In the genomic region with DNA sequence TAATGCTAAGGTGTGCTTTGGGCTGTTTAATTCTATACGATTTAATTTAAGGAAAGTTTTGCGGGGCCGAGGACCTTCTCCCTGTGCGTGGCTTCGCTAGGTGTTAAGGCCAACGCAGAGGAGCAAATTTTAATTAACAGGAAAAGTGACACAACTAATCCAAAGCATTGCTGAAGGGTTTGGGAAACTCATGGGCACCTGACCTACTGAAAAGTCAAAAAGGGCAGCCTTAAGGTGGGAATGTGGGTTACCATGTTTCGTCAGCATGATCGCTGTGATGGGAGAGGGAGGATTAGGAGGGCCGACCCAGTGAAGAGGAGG, we compare ENCODE assay signal across 8 cellular contexts. TPM values are rescaled to one million over a fixed set of nuclear protein-coding genes. Genes with fewer than 3 reads are reported as not detected.
DNase-seq lines count a peak whose midpoint lies in the region; ATAC-seq lines count a peak whose summit lies in the region.

No MANE protein-coding gene starts in this region.

- peak overlapping the region; percentile 98 for H3K4me3 Mint-ChIP-seq in T-helper 1 cell treated with Interleukin-12 subunit alpha and Interleukin-12 subunit beta and Interleukin-4 antibody, amounts not matched to agents 30 μg/mL and 1 μg/mL, for 36 hours
- H3K4me3 Mint-ChIP-seq in activated T-helper 2 cell treated with anti-CD3 and anti-CD28 coated beads, Interferon-gamma antibody, Interleukin-2, Interleukin-4, amounts not matched to agents 10 μg/mL and 5 μg/mL and 100 μg/mL, durations not matched to agents 14 hours and 24 hours and 36 hours (ENCODE audit: low read depth), result peak overlapping the region; percentile 98
- peak overlapping the region; percentile 87 to 96 (median 94) for H3K4me3 Mint-ChIP-seq in immature natural killer cell

- peaks cover 25 to 43% of the 10 kb centered on the region in 2 donors for H3K36me3 ChIP-seq in stomach smooth muscle (ENCODE audit: control insufficient read depth in 2 of 2, insufficient read depth in 2 of 2, low read length in 2 of 2)

- H3K4me1 Mint-ChIP-seq in T-helper 1 cell treated with Interleukin-12 subunit alpha and Interleukin-12 subunit beta and Interleukin-4 antibody, amounts not matched to agents 30 μg/mL and 1 μg/mL, for 36 hours (ENCODE audit: low read depth), result peaks cover 37% of the 10 kb centered on the region
- peaks cover 38% of the 10 kb centered on the region for H3K4me1 Mint-ChIP-seq in activated T-helper 2 cell treated with anti-CD3 and anti-CD28 coated beads, Interferon-gamma antibody, Interleukin-2, Interleukin-4, amounts not matched to agents 10 μg/mL and 5 μg/mL and 100 μg/mL, durations not matched to agents 14 hours and 24 hours and 36 hours (ENCODE audit: low read depth)
- H3K4me1 Mint-ChIP-seq in immature natural killer cell, result peaks cover 38 to 43% of the 10 kb centered on the region in 2 donors

- no peak for DNase-seq in T-helper 1 cell
- no peak for DNase-seq in activated T-helper 2 cell treated with anti-CD3 and anti-CD28 coated beads, Interferon-gamma antibody, Interleukin-2, Interleukin-4, amounts not matched to agents 10 μg/mL and 5 μg/mL and 100 μg/mL, durations not matched to agents 14 hours and 24 hours and 36 hours (ENCODE audit: low spot score)
- DNase-seq in immature natural killer cell, result no peak
- DNase-seq in NCI-H146 treated with DMSO at 0.1 percent for 48 hours (lab: John Stamatoyannopoulos, UW; ENCODE audit: unreplicated experiment), result no peak
- DNase-seq in 8988T, result no peak

- peak overlapping the region; percentile 78 to 89 for H3K4me3 ChIP-seq in stomach smooth muscle (ENCODE audit: low read length in 2 of 2)

- H3K9ac ChIP-seq in stomach smooth muscle (ENCODE audit: low read length in 2 of 2), result peak overlapping the region; percentile 60 to 79

- peaks cover 25% of the 10 kb centered on the region for H3K4me1 ChIP-seq in stomach smooth muscle (ENCODE audit: control insufficient read depth, insufficient read depth, low read length)

- H3K27me3 Mint-ChIP-seq in T-helper 1 cell treated with Interleukin-12 subunit alpha and Interleukin-12 subunit beta and Interleukin-4 antibody, amounts not matched to agents 30 μg/mL and 1 μg/mL, for 36 hours (ENCODE audit: low read depth), result no peaks in the 10 kb centered on the region
- no peaks in the 10 kb centered on the region for H3K27me3 Mint-ChIP-seq in activated T-helper 2 cell treated with anti-CD3 and anti-CD28 coated beads, Interferon-gamma antibody, Interleukin-2, Interleukin-4, amounts not matched to agents 10 μg/mL and 5 μg/mL and 100 μg/mL, durations not matched to agents 14 hours and 24 hours and 36 hours (ENCODE audit: low read depth)
- peaks cover 2 to 12% (median 4%) of the 10 kb centered on the region in 3 donors for H3K27me3 Mint-ChIP-seq in immature natural killer cell (ENCODE audit: low read depth in 3 of 3)

- intact Hi-C loops in activated T-helper 2 cell treated with anti-CD3 and anti-CD28 coated beads, Interferon-gamma antibody, Interleukin-2, Interleukin-4, amounts not matched to agents 10 μg/mL and 5 μg/mL and 100 μg/mL, durations not matched to agents 14 hours and 24 hours and 36 hours (cut with micrococcal nuclease), result no loop called here

- H3K36me3 Mint-ChIP-seq in T-helper 1 cell treated with Interleukin-12 subunit alpha and Interleukin-12 subunit beta and Interleukin-4 antibody, amounts not matched to agents 30 μg/mL and 1 μg/mL, for 36 hours (ENCODE audit: low read depth), result peaks cover 21% of the 10 kb centered on the region
- peaks cover 42% of the 10 kb centered on the region for H3K36me3 Mint-ChIP-seq in activated T-helper 2 cell treated with anti-CD3 and anti-CD28 coated beads, Interferon-gamma antibody, Interleukin-2, Interleukin-4, amounts not matched to agents 10 μg/mL and 5 μg/mL and 100 μg/mL, durations not matched to agents 14 hours and 24 hours and 36 hours (ENCODE audit: low read depth)
- H3K36me3 Mint-ChIP-seq in immature natural killer cell, result peaks cover 7 to 17% (median 13%) of the 10 kb centered on the region in 3 donors

- H3K27ac ChIP-seq in stomach smooth muscle (ENCODE audit: low read length), result peak overlapping the region; percentile 62

- H3K9me3 ChIP-seq in stomach smooth muscle (ENCODE audit: control insufficient read depth in 2 of 2, low read length in 2 of 2), result no peaks in the 10 kb centered on the region

- H3K9me3 Mint-ChIP-seq in T-helper 1 cell treated with Interleukin-12 subunit alpha and Interleukin-12 subunit beta and Interleukin-4 antibody, amounts not matched to agents 30 μg/mL and 1 μg/mL, for 36 hours, result no peaks in the 10 kb centered on the region
- no peaks in the 10 kb centered on the region for H3K9me3 Mint-ChIP-seq in activated T-helper 2 cell treated with anti-CD3 and anti-CD28 coated beads, Interferon-gamma antibody, Interleukin-2, Interleukin-4, amounts not matched to agents 10 μg/mL and 5 μg/mL and 100 μg/mL, durations not matched to agents 14 hours and 24 hours and 36 hours
- no peaks in the 10 kb centered on the region for H3K9me3 Mint-ChIP-seq in immature natural killer cell

- H3K27ac Mint-ChIP-seq in T-helper 1 cell treated with Interleukin-12 subunit alpha and Interleukin-12 subunit beta and Interleukin-4 antibody, amounts not matched to agents 30 μg/mL and 1 μg/mL, for 36 hours, result peak overlapping the region; percentile 41
- peak overlapping the region; percentile 80 for H3K27ac Mint-ChIP-seq in activated T-helper 2 cell treated with anti-CD3 and anti-CD28 coated beads, Interferon-gamma antibody, Interleukin-2, Interleukin-4, amounts not matched to agents 10 μg/mL and 5 μg/mL and 100 μg/mL, durations not matched to agents 14 hours and 24 hours and 36 hours
- peak overlapping the region; percentile 78 to 96 (median 86) for H3K27ac Mint-ChIP-seq in immature natural killer cell

- ATAC-seq in GM19397 (IDR thresholded peaks at IDR 0.05; ENCODE audit: unreplicated experiment), result no peak

- no peaks in the 10 kb centered on the region for H3K27me3 ChIP-seq in stomach smooth muscle (ENCODE audit: control insufficient read depth in 1 of 2, insufficient read depth in 2 of 2, low read length in 2 of 2)

RNA-seq across cellular contexts. Expression of a gene that starts 0.4 kb away (rescaled TPM):
- total RNA-seq in activated T-helper 2 cell treated with anti-CD3 and anti-CD28 coated beads, Interferon-gamma antibody, Interleukin-2, Interleukin-4, amounts not matched to agents 10 μg/mL and 5 μg/mL and 100 μg/mL, durations not matched to agents 14 hours and 24 hours and 36 hours, result 34.3 and 37.4 TPM in 2 replicates
- polyA plus RNA-seq in immature natural killer cell, result 1 to 10 TPM; 2.2 to 8.5 (median 4.4) TPM

RNA-seq across cellular contexts. Expression of a gene that starts 10.5 kb away (rescaled TPM):
- total RNA-seq in activated T-helper 2 cell treated with anti-CD3 and anti-CD28 coated beads, Interferon-gamma antibody, Interleukin-2, Interleukin-4, amounts not matched to agents 10 μg/mL and 5 μg/mL and 100 μg/mL, durations not matched to agents 14 hours and 24 hours and 36 hours, result 50.9 and 52.0 TPM in 2 replicates
- polyA plus RNA-seq in immature natural killer cell, result 1 to 10 TPM; 4.8 to 7.3 (median 5.2) TPM

RNA-seq across cellular contexts. Expression of a gene that starts 47.7 kb away (rescaled TPM):
- total RNA-seq in activated T-helper 2 cell treated with anti-CD3 and anti-CD28 coated beads, Interferon-gamma antibody, Interleukin-2, Interleukin-4, amounts not matched to agents 10 μg/mL and 5 μg/mL and 100 μg/mL, durations not matched to agents 14 hours and 24 hours and 36 hours, result 70.5 and 76.7 TPM in 2 replicates
- 10 to 100 TPM; 23.7 to 36.8 (median 33.6) TPM for polyA plus RNA-seq in immature natural killer cell
